In genomic region chr6:156840136-156840535, GRCh38 we compare ENCODE assay signal across 11 cellular contexts.
DNase-seq lines count a peak whose midpoint lies in the region; ATAC-seq, FAIRE-seq and TF ChIP-seq lines count a peak whose summit lies in the region.
"Had no signal": no experiment of that assay in that cellular context is flagged by ENCODE, and none has a peak within 500 bp of the region (broad histone marks: within the 10 kb centered on the region; RNA-seq: fewer than 3 reads in every experiment).

No MANE protein-coding gene starts in this region.

- no peak for FAIRE-seq in RCC 7860 (lab: Jason Lieb, UNC)

- ATAC-seq in HG03280 (IDR thresholded peaks at IDR 0.05; ENCODE audit: unreplicated experiment) (no peak), left colon (no peak)

- peaks cover 86% of the 10 kb centered on the region for H4K20me1 ChIP-seq in neural progenitor cell (ENCODE audit: low read depth)

- no peak for TF ChIP-seq POLR2A in Peyer's patch (IDR thresholded peaks at IDR 0.05)

- H3K4me1 ChIP-seq in BE2C (peaks cover 31% of the 10 kb centered on the region), neural progenitor cell (peaks cover 23% of the 10 kb centered on the region), Peyer's patch (peaks cover 0 to 11% (median 4%) of the 10 kb centered on the region in 4 donors)

- intact Hi-C loops in left colon (cut with DNase I, micrococcal nuclease) = no loop called here

- H3K4me1 Mint-ChIP-seq in neural progenitor cell = peaks cover 42% of the 10 kb centered on the region

- H3K36me3 ChIP-seq in BE2C (peaks cover 5% of the 10 kb centered on the region; the same call in 1 of the 2 replicates), neural progenitor cell (no peaks in the 10 kb centered on the region), Peyer's patch (no peaks in the 10 kb centered on the region)

- TF ChIP-seq CTCF in BE2C (IDR thresholded peaks at IDR 0.05; ENCODE audit: low read depth, low read length) (no peak), fibroblast of mammary gland (conservative IDR thresholded peaks at IDR 0.05; ENCODE audit: control insufficient read depth, insufficient read depth, low read depth, low read length) (no peak), neural progenitor cell (IDR thresholded peaks at IDR 0.05) (no peak), Peyer's patch (IDR thresholded peaks at IDR 0.05) (no peak)

- H3F3A ChIP-seq in neural progenitor cell (ENCODE audit: low read depth) = peaks cover 4% of the 10 kb centered on the region

- no peaks in the 10 kb centered on the region for H3K9me3 ChIP-seq in BE2C
- no peaks in the 10 kb centered on the region for H3K9me3 ChIP-seq in neural progenitor cell (ENCODE audit: low read depth)
- no peaks in the 10 kb centered on the region for H3K9me3 ChIP-seq in Peyer's patch

- DNase-seq in BE2C (no peak), SK-N-DZ (ENCODE audit: low spot score) (peak; percentile 31), fibroblast of mammary gland (ENCODE audit: low read depth) (peak; percentile 37), neural progenitor cell (ENCODE audit: low spot score) (no peak), left colon (no peak), RCC 7860 (ENCODE audit: low spot score) (no peak), Peyer's patch (no peak)
- DNase-seq: activated CD8-positive, alpha-beta T cell treated with anti-CD3 and anti-CD28 coated beads for 36 hours; amniotic stem cell; NCI-H2107 had no signal

- H3K9me3 Mint-ChIP-seq in neural progenitor cell = no peaks in the 10 kb centered on the region
- H3K9me3 Mint-ChIP-seq: activated CD8-positive, alpha-beta T cell treated with anti-CD3 and anti-CD28 coated beads for 36 hours had no signal

- H3K27ac ChIP-seq in neural progenitor cell = peak overlapping the region; percentile 61
- H3K27ac ChIP-seq in Peyer's patch = peak overlapping the region in 1 of 4 donors; percentile 40

- peaks cover 100% of the 10 kb centered on the region for H3K79me2 ChIP-seq in neural progenitor cell (ENCODE audit: low read depth)

- no peak overlapping the region for H3K4me2 ChIP-seq in neural progenitor cell

- H3K4me3 ChIP-seq in BE2C (ENCODE audit: low read depth, low read length) (peak overlapping the region; percentile 12; the same call in 1 of the 2 replicates), fibroblast of mammary gland (ENCODE audit: control insufficient read depth, low read depth, low read length) (peak overlapping the region; percentile 9), neural progenitor cell (no peak overlapping the region), Peyer's patch (no peak overlapping the region)

- H3K9ac ChIP-seq in neural progenitor cell = no peak overlapping the region

- no peak overlapping the region for H2AFZ ChIP-seq in neural progenitor cell (replicated peaks)

- H3K27ac Mint-ChIP-seq in neural progenitor cell = peak overlapping the region; percentile 78

- no peaks in the 10 kb centered on the region for H3K27me3 ChIP-seq in BE2C
- H3K27me3 ChIP-seq in neural progenitor cell = no peaks in the 10 kb centered on the region
- H3K27me3 ChIP-seq in Peyer's patch = no peaks in the 10 kb centered on the region

- H3K4me3 Mint-ChIP-seq in neural progenitor cell = no peak overlapping the region
- H3K4me3 Mint-ChIP-seq: activated CD8-positive, alpha-beta T cell treated with anti-CD3 and anti-CD28 coated beads for 36 hours had no signal

- peaks cover 24% of the 10 kb centered on the region for H3K36me3 Mint-ChIP-seq in neural progenitor cell

- H3K27me3 Mint-ChIP-seq in neural progenitor cell (ENCODE audit: insufficient read depth, low read depth) = peaks cover 4% of the 10 kb centered on the region
- H3K27me3 Mint-ChIP-seq: activated CD8-positive, alpha-beta T cell treated with anti-CD3 and anti-CD28 coated beads for 36 hours had no signal

Comparison
In these comparisons a context has a peak if more than half of its experiments do, and no peak if none do; other contexts are left out.
1. DNase-seq: peak in SK-N-DZ (single experiment) and fibroblast of mammary gland (single experiment); none in BE2C (single experiment), neural progenitor cell (single experiment), left colon (0 of 2), RCC 7860 (single experiment) and Peyer's patch (0 of 3).
2. H3K4me3 ChIP-seq: peak in BE2C (single experiment) and fibroblast of mammary gland (single experiment); none in neural progenitor cell (single experiment) and Peyer's patch (0 of 4).